In genomic region chr4:155656025-155656424, GRCh38 we compare ENCODE assay signal across 24 cellular contexts. TPM values are rescaled to one million over a fixed set of nuclear protein-coding genes. Genes with fewer than 3 reads are reported as not detected.
"Had no signal": no experiment of that assay in that cellular context is flagged by ENCODE, and none has a peak within 500 bp of the region (broad histone marks: within the 10 kb centered on the region; RNA-seq: fewer than 3 reads in every experiment).

No MANE protein-coding gene starts in this region.

- H3K4me1 ChIP-seq: SJCRH30 had no signal

- ATAC-seq: Panc1, PC-3 had no signal

- H3K27ac ChIP-seq: RWPE1, SJCRH30, SK-N-MC had no signal

- H3K9me3 ChIP-seq: SJCRH30 had no signal

- H3K4me3 ChIP-seq: SJCRH30, SK-N-MC had no signal

- DNase-seq: KBM-7, MV-4-11, NCI-H1048, NCI-H1105, NCI-H1417, NCI-H1436 treated with DMSO at 0.1 percent for 48 hours, NCI-H1694 treated with DMSO at 0.1 percent for 48 hours, NCI-H1930, NCI-H2081, NCI-H2107, NCI-H2227 treated with DMSO at 0.1 percent for 48 hours, NCI-H524, NCI-H526 treated with DMSO at 0.1 percent for 48 hours, NCI-H748 treated with DMSO at 0.1 percent for 48 hours, PC-3, SHP77, SJCRH30 had no signal

- H3K27me3 ChIP-seq: SJCRH30 had no signal

- H3K36me3 ChIP-seq: SJCRH30 had no signal

RNA-seq across cellular contexts. Expression of gene GUCY1A1, which starts 10.6 kb away (rescaled TPM):
- total RNA-seq: LHCN-M2; MCF 10A; OCI-LY7; T-helper 1 cell treated with Interleukin-12 subunit alpha and Interleukin-12 subunit beta and Interleukin-4 antibody, amounts not matched to agents 30 ng/mL and 1 ng/mL, for 36 hours had no signal
